Comparison of ENCODE assay signal across 8 cellular contexts in the genomic region with DNA sequence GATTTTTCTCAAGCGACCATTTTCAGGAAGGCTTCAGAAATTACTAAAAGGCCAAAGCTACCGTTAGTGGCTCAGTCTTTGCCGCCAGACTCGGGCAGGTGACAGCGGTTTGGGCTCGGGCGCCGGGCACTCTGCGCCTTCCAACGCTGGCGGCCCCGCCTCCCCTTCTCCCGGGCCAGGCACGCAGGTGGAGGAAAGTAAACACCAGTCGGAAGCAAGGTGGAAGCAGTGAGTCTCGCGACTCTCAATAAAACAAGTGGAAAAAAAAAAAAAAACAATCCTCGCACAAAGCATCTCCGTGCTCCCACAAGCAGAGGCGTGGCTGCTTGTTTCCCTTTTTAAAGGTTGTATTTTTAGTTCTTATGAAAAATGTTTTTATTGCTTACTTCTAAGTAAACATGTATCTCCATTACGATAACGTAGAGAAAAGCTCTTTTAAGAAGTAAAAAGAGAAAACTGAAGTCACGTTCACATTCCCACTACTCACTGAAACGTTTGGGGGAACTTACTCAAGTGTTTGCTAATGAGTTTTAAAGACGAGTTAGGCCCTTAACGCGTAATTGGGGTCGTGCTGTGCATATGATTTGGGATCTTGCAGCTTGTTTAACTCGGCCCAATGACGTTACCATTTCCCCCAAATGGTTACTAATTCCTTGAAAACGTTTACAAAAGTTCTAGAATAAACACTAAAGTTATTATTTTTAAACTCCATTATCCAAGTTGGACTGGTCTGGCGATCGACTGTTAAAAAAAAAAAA. TPM values are rescaled to one million over a fixed set of nuclear protein-coding genes. Genes with fewer than 3 reads are reported as not detected.
DNase-seq lines count a peak whose midpoint lies in the region; ATAC-seq and TF ChIP-seq lines count a peak whose summit lies in the region.

No MANE protein-coding gene starts in this region.

- H3K4me3 ChIP-seq in fibroblast of villous mesenchyme (ENCODE audit: low read depth, low read length): peak overlapping the region; percentile 77

- peaks cover 7% of the 10 kb centered on the region for H3K27me3 Mint-ChIP-seq in neural crest cell (ENCODE audit: low read depth)

- peaks cover 2% of the 10 kb centered on the region for H3K36me3 Mint-ChIP-seq in neural crest cell (ENCODE audit: low read depth)

- ATAC-seq in GM21723 (IDR thresholded peaks at IDR 0.05; ENCODE audit: unreplicated experiment): no peak

- TF ChIP-seq CTCF in fibroblast of villous mesenchyme (IDR thresholded peaks at IDR 0.05; ENCODE audit: insufficient read depth, low read depth, low read length): no peak
- TF ChIP-seq CTCF in neural crest cell (conservative IDR thresholded peaks at IDR 0.05): no peak

- peak overlapping the region; percentile 95 for H3K4me3 Mint-ChIP-seq in neural crest cell

- DNase-seq in NCI-H82 (lab: John Stamatoyannopoulos, UW) (peak; percentile 46), NCI-H82 treated with DMSO at 0.1 percent for 48 hours (lab: John Stamatoyannopoulos, UW; ENCODE audit: unreplicated experiment) (no peak), NCI-H2171 treated with DMSO at 0.1 percent for 48 hours (lab: John Stamatoyannopoulos, UW) (peak; percentile 86), activated T-cell treated with anti-CD3 and anti-CD28 coated beads for 48 hours (ENCODE audit: low read depth) (peak; percentile 46), fibroblast of villous mesenchyme (ENCODE audit: low read depth) (peak; percentile 38), neural crest cell (ENCODE audit: low read depth, low spot score) (no peak), SK-N-DZ (ENCODE audit: low spot score) (no peak)

- H3K27ac Mint-ChIP-seq in neural crest cell (ENCODE audit: unreplicated experiment): no peak overlapping the region

- H3K4me1 Mint-ChIP-seq in neural crest cell: peaks cover 54% of the 10 kb centered on the region

- no peaks in the 10 kb centered on the region for H3K9me3 Mint-ChIP-seq in neural crest cell

RNA-seq across cellular contexts. Expression of a gene that starts 0.9 kb away (rescaled TPM):
- 23.2 and 31.5 TPM in 2 replicates for total RNA-seq in fibroblast of villous mesenchyme
- total RNA-seq in neural crest cell: 84.7 and 86.6 TPM in 2 replicates
- 18.2 and 32.3 TPM in 2 replicates for polyA plus RNA-seq in SK-N-DZ (2014; cell fraction: cytosol; rRNA removed)
- polyA plus RNA-seq in SK-N-DZ (2014; cell fraction: nucleus; rRNA removed): 39.0 and 45.5 TPM in 2 replicates

Comparison
In these comparisons a context has a peak if more than half of its experiments do, and no peak if none do; other contexts are left out.
1. DNase-seq: peak in NCI-H82 (single experiment), NCI-H2171 treated with DMSO at 0.1 percent for 48 hours (single experiment), activated T-cell treated with anti-CD3 and anti-CD28 coated beads for 48 hours (single experiment) and fibroblast of villous mesenchyme (single experiment); none in NCI-H82 treated with DMSO at 0.1 percent for 48 hours (single experiment), neural crest cell (single experiment) and SK-N-DZ (single experiment).